17 cellular contexts compared by ENCODE assay signal in genomic region chr21:42593815-42594157, GRCh38. TPM values are rescaled to one million over a fixed set of nuclear protein-coding genes. Genes with fewer than 3 reads are reported as not detected.
DNase-seq lines count a peak whose midpoint lies in the region; ATAC-seq and TF ChIP-seq lines count a peak whose summit lies in the region.
"Had no signal": no experiment of that assay in that cellular context is flagged by ENCODE, and none has a peak within 500 bp of the region (broad histone marks: within the 10 kb centered on the region; RNA-seq: fewer than 3 reads in every experiment).

No MANE protein-coding gene starts in this region.

- H3K9me3 ChIP-seq in BLaER1, result peaks cover 14% of the 10 kb centered on the region
- H3K9me3 ChIP-seq in NT2/D1 (ENCODE audit: insufficient read depth, low read length), result peaks cover 25% of the 10 kb centered on the region; the same call in 1 of the 2 replicates
- H3K9me3 ChIP-seq: gastrocnemius medialis had no signal

- no peak overlapping the region for H3K4me3 Mint-ChIP-seq in type B pancreatic cell
- H3K4me3 Mint-ChIP-seq: activated CD4-positive, alpha-beta T cell treated with anti-CD3 and anti-CD28 coated beads, Interleukin-2, amount 10 ng/mL, durations not matched to agents 7 days and 5 days; activated naive CD8-positive, alpha-beta T cell; dendritic cell treated with granulocyte-macrophage colony-stimulating factor and Interleukin-4, amounts not matched to agents 40 ng/mL and 50 ng/mL, for 4 days; natural killer cell; stimulated activated memory B cell treated with anti-CD40 and anti-IgM and Interleukin-4, amounts not matched to agents 10 μg/mL and 1 μg/mL and 100 μg/mL, for 72 hours; WTC11 had no signal

- no peak overlapping the region for H3K27ac Mint-ChIP-seq in type B pancreatic cell
- H3K27ac Mint-ChIP-seq: activated CD4-positive, alpha-beta T cell treated with anti-CD3 and anti-CD28 coated beads, Interleukin-2, amount 10 ng/mL, durations not matched to agents 7 days and 5 days; activated naive CD8-positive, alpha-beta T cell; dendritic cell treated with granulocyte-macrophage colony-stimulating factor and Interleukin-4, amounts not matched to agents 40 ng/mL and 50 ng/mL, for 4 days; natural killer cell; stimulated activated memory B cell treated with anti-CD40 and anti-IgM and Interleukin-4, amounts not matched to agents 10 μg/mL and 1 μg/mL and 100 μg/mL, for 72 hours; WTC11 had no signal

- no peaks in the 10 kb centered on the region for H3K36me3 ChIP-seq in BLaER1
- H3K36me3 ChIP-seq in NT2/D1 (ENCODE audit: insufficient read depth, insufficient read length, low read length), result no peaks in the 10 kb centered on the region
- H3K36me3 ChIP-seq: cardiac muscle cell, gastrocnemius medialis, left ventricle myocardium inferior had no signal

- H3K4me3 ChIP-seq in BLaER1 (no peak overlapping the region), NT2/D1 (ENCODE audit: insufficient read length, low read depth) (no peak overlapping the region)
- H3K4me3 ChIP-seq: cardiac muscle cell had no signal

- H3K9me3 Mint-ChIP-seq in type B pancreatic cell, result peaks cover 7% of the 10 kb centered on the region
- H3K9me3 Mint-ChIP-seq: activated CD4-positive, alpha-beta T cell treated with anti-CD3 and anti-CD28 coated beads, Interleukin-2, amount 10 ng/mL, durations not matched to agents 7 days and 5 days; natural killer cell; stimulated activated memory B cell treated with anti-CD40 and anti-IgM and Interleukin-4, amounts not matched to agents 10 μg/mL and 1 μg/mL and 100 μg/mL, for 72 hours had no signal

- no peak for TF ChIP-seq CTCF in type B pancreatic cell (conservative IDR thresholded peaks at IDR 0.05)

- H3K9ac ChIP-seq in BLaER1 (no peak overlapping the region), NT2/D1 (ENCODE audit: insufficient read length, low read depth) (peak overlapping the region; percentile 11)

- H3K4me1 ChIP-seq in BLaER1 (peaks cover 42% of the 10 kb centered on the region), NT2/D1 (ENCODE audit: insufficient read depth, insufficient read length) (peaks cover 16% of the 10 kb centered on the region)
- H3K4me1 ChIP-seq: gastrocnemius medialis had no signal

- ATAC-seq in esophagus mucosa, result peak; percentile 26

- no peak overlapping the region for H3K27ac ChIP-seq in BLaER1
- H3K27ac ChIP-seq: cardiac muscle cell, gastrocnemius medialis, left ventricle myocardium inferior had no signal

- peak overlapping the region; percentile 66; the same call in 1 of the 2 replicates for H3K4me2 ChIP-seq in BLaER1

- H3K4me1 Mint-ChIP-seq in type B pancreatic cell (ENCODE audit: unreplicated experiment), result no peaks in the 10 kb centered on the region

- no peaks in the 10 kb centered on the region; the same call in 1 of the 2 replicates for H4K20me1 ChIP-seq in BLaER1

- DNase-seq in NT2/D1 (ENCODE audit: low read depth, low spot score), result no peak
- DNase-seq in mesenteric fat pad (ENCODE audit: low spot score), result peak; percentile 35
- no peak for DNase-seq in NCI-H146 treated with DMSO at 0.1 percent for 48 hours (lab: John Stamatoyannopoulos, UW; ENCODE audit: unreplicated experiment)
- no peak for DNase-seq in DMS79 treated with DMSO at 0.1 percent for 48 hours (lab: John Stamatoyannopoulos, UW)
- DNase-seq in type B pancreatic cell (ENCODE audit: extremely low spot score, unreplicated experiment), result no peak
- no peak for DNase-seq in NCI-H2171 (lab: John Stamatoyannopoulos, UW)

- H3K27me3 Mint-ChIP-seq in type B pancreatic cell, result peaks cover 21% of the 10 kb centered on the region
- H3K27me3 Mint-ChIP-seq: activated naive CD8-positive, alpha-beta T cell had no signal

- H3K36me3 Mint-ChIP-seq in type B pancreatic cell, result no peaks in the 10 kb centered on the region
- H3K36me3 Mint-ChIP-seq: activated naive CD8-positive, alpha-beta T cell; natural killer cell; stimulated activated memory B cell treated with anti-CD40 and anti-IgM and Interleukin-4, amounts not matched to agents 10 μg/mL and 1 μg/mL and 100 μg/mL, for 72 hours; WTC11 had no signal

- H3K27me3 ChIP-seq in BLaER1 (no peaks in the 10 kb centered on the region), NT2/D1 (ENCODE audit: insufficient read depth, insufficient read length) (peaks cover 24% of the 10 kb centered on the region)
- H3K27me3 ChIP-seq: cardiac muscle cell had no signal

RNA-seq across cellular contexts. Expression of gene PDE9A, which starts 59.6 kb away (rescaled TPM):
- total RNA-seq in esophagus mucosa (1.8 TPM), mesenteric fat pad (7.9 TPM), type B pancreatic cell (ENCODE audit: low replicate concordance) (15.2 and 18.6 TPM in 2 replicates)
